In genomic region chr19:980133-980998, GRCh38 we compare ENCODE assay signal across 13 cellular contexts. TPM values are rescaled to one million over a fixed set of nuclear protein-coding genes. Genes with fewer than 3 reads are reported as not detected.
DNase-seq lines count a peak whose midpoint lies in the region; ATAC-seq and TF ChIP-seq lines count a peak whose summit lies in the region.
"Had no signal": no experiment of that assay in that cellular context is flagged by ENCODE, and none has a peak within 500 bp of the region (broad histone marks: within the 10 kb centered on the region; RNA-seq: fewer than 3 reads in every experiment).

No MANE protein-coding gene starts in this region.

- no peaks in the 10 kb centered on the region for H3K36me3 ChIP-seq in HUES6 (ENCODE audit: control insufficient read depth, insufficient read depth, low read length)

- H3K9me3 ChIP-seq in HUES6 (ENCODE audit: control insufficient read depth, insufficient read depth, low read depth, low read length), result no peaks in the 10 kb centered on the region

- peaks cover 17% of the 10 kb centered on the region for H3K4me1 ChIP-seq in HUES6 (ENCODE audit: control insufficient read depth, insufficient read depth, low read length)

- H3K27ac Mint-ChIP-seq in nephron, result peak overlapping the region in 2 of 3 experiments; percentile 77 to 92
- H3K27ac Mint-ChIP-seq in natural killer cell, result no peak overlapping the region
- H3K27ac Mint-ChIP-seq: activated naive CD4-positive, alpha-beta T cell treated with anti-CD3 and anti-CD28 coated beads, Interleukin-2, amount 50 U/mL, for 24 hours had no signal

- DNase-seq in cerebellar cortex (ENCODE audit: low spot score), result peak; percentile 63
- DNase-seq in OCI-M2 (lab: John Stamatoyannopoulos, UW; ENCODE audit: unreplicated experiment), result no peak
- no peak for DNase-seq in natural killer cell
- DNase-seq: effector CD8-positive, alpha-beta T cell; NCI-H226; occipital lobe; stimulated activated CD4-positive, alpha-beta T cell treated with anti-CD3 and anti-CD28 coated beads, Interleukin-4, amount 100 ng/mL, for 4 hours had no signal

- no peaks in the 10 kb centered on the region for H3K27me3 ChIP-seq in HUES6 (ENCODE audit: control insufficient read depth, insufficient read depth, low read length)

- no peak for TF ChIP-seq CTCF in nephron (IDR thresholded peaks at IDR 0.05; ENCODE audit: unreplicated experiment in 3 of 3)
- no peak for TF ChIP-seq CTCF in natural killer cell (IDR thresholded peaks at IDR 0.05)

- H3K27ac ChIP-seq in HUES6 (ENCODE audit: low read depth, low read length), result peak overlapping the region; percentile 42; the same call in 1 of the 2 replicates

- H3K9ac ChIP-seq in HUES6 (ENCODE audit: low read length), result peak overlapping the region; percentile 63

- intact Hi-C loops in natural killer cell (cut with micrococcal nuclease), result loop anchor here (5.0 to 10.0 kb wide), 2 partner anchors 118 to 206 kb away; no protein-coding TSS in a partner anchor

- H3K4me3 Mint-ChIP-seq in nephron, result peak overlapping the region in 2 of 3 experiments; percentile 37 to 67
- H3K4me3 Mint-ChIP-seq in natural killer cell, result no peak overlapping the region
- H3K4me3 Mint-ChIP-seq: activated naive CD4-positive, alpha-beta T cell treated with anti-CD3 and anti-CD28 coated beads, Interleukin-2, amount 50 U/mL, for 24 hours had no signal

- H3K9me3 Mint-ChIP-seq in nephron, result no peaks in the 10 kb centered on the region
- no peaks in the 10 kb centered on the region for H3K9me3 Mint-ChIP-seq in natural killer cell
- H3K9me3 Mint-ChIP-seq: activated naive CD4-positive, alpha-beta T cell treated with anti-CD3 and anti-CD28 coated beads, Interleukin-2, amount 50 U/mL, for 24 hours had no signal

- H3K36me3 Mint-ChIP-seq in nephron (ENCODE audit: low read depth), result peaks cover 1% of the 10 kb centered on the region
- no peaks in the 10 kb centered on the region for H3K36me3 Mint-ChIP-seq in natural killer cell
- H3K36me3 Mint-ChIP-seq: activated naive CD4-positive, alpha-beta T cell treated with anti-CD3 and anti-CD28 coated beads, Interleukin-2, amount 50 U/mL, for 24 hours had no signal

- no peak for ATAC-seq in GM18907 (IDR thresholded peaks at IDR 0.05; ENCODE audit: unreplicated experiment)
- ATAC-seq in natural killer cell, result no peak

- peak overlapping the region; percentile 30; the same call in 1 of the 2 replicates for H3K4me3 ChIP-seq in HUES6 (ENCODE audit: low read depth, low read length)

- peaks cover 10% of the 10 kb centered on the region for H3K4me1 Mint-ChIP-seq in nephron
- peaks cover 13% of the 10 kb centered on the region in 2 donors for H3K4me1 Mint-ChIP-seq in natural killer cell

- H3K27me3 Mint-ChIP-seq in nephron (ENCODE audit: low read depth), result no peaks in the 10 kb centered on the region
- no peaks in the 10 kb centered on the region for H3K27me3 Mint-ChIP-seq in natural killer cell (ENCODE audit: low read depth in 2 of 2)
- H3K27me3 Mint-ChIP-seq: activated naive CD4-positive, alpha-beta T cell treated with anti-CD3 and anti-CD28 coated beads, Interleukin-2, amount 50 U/mL, for 24 hours had no signal

RNA-seq across cellular contexts. Expression of gene WDR18, which starts 3.8 kb away (rescaled TPM):
- total RNA-seq in natural killer cell, result 10 to 100 TPM; 17.5 to 25.4 (median 22.7) TPM

RNA-seq across cellular contexts. Expression of gene GRIN3B, which starts 19.9 kb away (rescaled TPM):
- total RNA-seq in natural killer cell, result under 1 TPM in 2 of 3 donors, not detected in 1; 0.09 to 0.15 TPM
- total RNA-seq: occipital lobe had no signal

RNA-seq across cellular contexts. Expression of gene TMEM259, which starts 40.6 kb away (rescaled TPM):
- 100 to 1,000 TPM; 310 to 354 (median 317) TPM for total RNA-seq in natural killer cell

RNA-seq across cellular contexts. Expression of gene RNU6-2, which starts 41.0 kb away (rescaled TPM):
- not detected for total RNA-seq in natural killer cell
- total RNA-seq: occipital lobe, SK-MEL-5, temporal lobe had no signal

RNA-seq across cellular contexts. Expression of gene CNN2, which starts 46.0 kb away (rescaled TPM):
- total RNA-seq in natural killer cell, result 100 to 1,000 TPM; 163 to 276 (median 179) TPM

Comparison
In these comparisons a context has a peak if more than half of its experiments do, and no peak if none do; other contexts are left out.
1. H3K27ac Mint-ChIP-seq: peak in nephron (2 of 3); none in natural killer cell (0 of 2).